21 cellular contexts compared by ENCODE assay signal in the genomic region with DNA sequence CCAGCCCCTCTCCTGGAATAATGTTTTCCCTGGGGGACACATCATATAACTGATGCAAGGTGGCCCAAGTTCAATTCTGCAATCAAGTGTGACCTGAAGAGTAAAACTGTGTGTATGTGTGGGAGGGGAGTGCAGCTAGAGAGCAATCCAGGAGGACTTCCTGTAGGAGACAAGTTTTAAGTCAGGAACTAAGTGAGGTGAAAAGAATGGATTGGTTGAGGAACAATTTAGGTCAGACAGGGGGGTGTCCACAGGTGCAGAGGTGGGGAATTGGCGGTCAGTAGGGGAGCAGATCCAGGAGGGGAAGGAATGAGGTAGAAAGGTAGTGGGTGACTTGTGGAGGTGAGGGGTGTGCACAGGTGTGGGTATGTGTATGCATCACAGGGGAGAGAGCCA.
"Had no signal": no experiment of that assay in that cellular context is flagged by ENCODE, and none has a peak within 500 bp of the region (broad histone marks: within the 10 kb centered on the region; RNA-seq: fewer than 3 reads in every experiment).

No MANE protein-coding gene starts in this region.

- DNase-seq: effector CD4-positive, alpha-beta T cell; endodermal cell; foreskin melanocyte; head of caudate nucleus; left colon; left ventricle myocardium superior; mesenchymal stem cell; midbrain; naive B cell; sigmoid colon; stimulated activated CD4-positive, alpha-beta T cell treated with anti-CD3 and anti-CD28 coated beads, Interleukin-2, amount 100 ng/mL, for 24 hours; stimulated activated CD4-positive, alpha-beta T cell treated with anti-CD3 and anti-CD28 coated beads, Interleukin-4, amount 100 ng/mL, for 4 hours; stimulated activated naive CD4-positive, alpha-beta T cell; transverse colon had no signal

- H3K27ac Mint-ChIP-seq: endodermal cell had no signal

- H3K79me2 ChIP-seq: hepatocyte had no signal

- H3K36me3 ChIP-seq: sigmoid colon, stomach, thoracic aorta, transverse colon had no signal

- H3K27me3 ChIP-seq: hepatocyte, transverse colon had no signal

- H3K9me3 ChIP-seq: sigmoid colon, stomach, thoracic aorta, transverse colon had no signal

- H3K4me3 Mint-ChIP-seq: endodermal cell, naive B cell, nephron had no signal

- H3K4me3 ChIP-seq: coronary artery, hepatocyte, lung, sigmoid colon, skin epidermis, stomach, thoracic aorta, transverse colon had no signal

- H3K27ac ChIP-seq: coronary artery, hepatocyte, sigmoid colon, skin epidermis, thoracic aorta had no signal

- H3K4me1 Mint-ChIP-seq: naive B cell had no signal

- H3K36me3 Mint-ChIP-seq: naive B cell had no signal

- H3K4me2 ChIP-seq: hepatocyte had no signal

- H2AFZ ChIP-seq: hepatocyte had no signal

- H3K9me3 Mint-ChIP-seq: endodermal cell, naive B cell, nephron had no signal

- ATAC-seq: left ventricle myocardium superior had no signal
